10 cellular contexts compared by ENCODE assay signal in genomic region chr2:133817680-133818566, GRCh38.
DNase-seq lines count a peak whose midpoint lies in the region; ATAC-seq, FAIRE-seq and TF ChIP-seq lines count a peak whose summit lies in the region.
"Had no signal": no experiment of that assay in that cellular context is flagged by ENCODE, and none has a peak within 500 bp of the region (broad histone marks: within the 10 kb centered on the region; RNA-seq: fewer than 3 reads in every experiment).

No MANE protein-coding gene starts in this region.

- POLR2A ChIA-PET in BJ (lab: Charles Lee), result no interaction called here

- DNase-seq in BJ (ENCODE audit: low read depth), result peak; percentile 97
- DNase-seq in LoVo (ENCODE audit: low spot score), result peak; percentile 2
- peak; percentile 98 for DNase-seq in bronchial epithelial cell (ENCODE audit: low read depth)
- DNase-seq in myocyte (ENCODE audit: low read depth), result peak; percentile 55
- DNase-seq in thyroid gland, result no peak
- no peak for DNase-seq in gastrocnemius medialis
- DNase-seq: activated naive CD4-positive, alpha-beta T cell had no signal

- TF ChIP-seq POLR2A in thyroid gland (IDR thresholded peaks at IDR 0.05), result no peak
- TF ChIP-seq POLR2A in gastrocnemius medialis (IDR thresholded peaks at IDR 0.05), result no peak

- TF ChIP-seq CTCF in BJ (IDR thresholded peaks at IDR 0.05; ENCODE audit: insufficient read depth, low read depth, low read length), result no peak
- TF ChIP-seq CTCF in bronchial epithelial cell (IDR thresholded peaks at IDR 0.05; ENCODE audit: insufficient read depth, low read length, severe bottlenecking), result no peak
- TF ChIP-seq CTCF in thyroid gland (IDR thresholded peaks at IDR 0.05), result no peak
- TF ChIP-seq CTCF in gastrocnemius medialis (IDR thresholded peaks at IDR 0.05 in 4 of 5, conservative IDR thresholded peaks at IDR 0.05 in 1 of 5), result no peak

- H3K4me3 ChIP-seq in BJ (ENCODE audit: low read depth, low read length) (no peak overlapping the region), bronchial epithelial cell (ENCODE audit: low read depth, low read length) (no peak overlapping the region), thyroid gland (replicated peaks in 1 of 3) (no peak overlapping the region), gastrocnemius medialis (no peak overlapping the region)

- WGBS in thyroid gland, 2 donors, result 31 to 37% methylated on average over 9 of the region's 9 CpGs

- CTCF ChIA-PET in BJ (lab: Yijun Ruan, JAX), result interaction anchor here (0.6 to 1.3 kb wide), 3 partner anchors 13 to 535 kb away, joined by 3 to 4 read pairs (median 3); no protein-coding TSS in a partner anchor

- in situ Hi-C loops in gastrocnemius medialis (cut with MboI; ENCODE audit: low sequenced_read_pairs in 4 of 4), result no loop called here

- no peak overlapping the region for H3K27ac ChIP-seq in thyroid gland
- no peak overlapping the region for H3K27ac ChIP-seq in gastrocnemius medialis
- H3K27ac ChIP-seq: neutrophil had no signal

- H3K4me1 ChIP-seq in thyroid gland, result peaks cover 0 to 7% of the 10 kb centered on the region in 2 donors
- no peaks in the 10 kb centered on the region for H3K4me1 ChIP-seq in gastrocnemius medialis

- H3K9me3 ChIP-seq in thyroid gland (no peaks in the 10 kb centered on the region), gastrocnemius medialis (no peaks in the 10 kb centered on the region)

- no peak for FAIRE-seq in bronchial epithelial cell (lab: Jason Lieb, UNC)

- no peak for ATAC-seq in HG03432 (IDR thresholded peaks at IDR 0.05; ENCODE audit: unreplicated experiment)
- ATAC-seq in HG03378 (IDR thresholded peaks at IDR 0.05; ENCODE audit: unreplicated experiment), result no peak
- no peak for ATAC-seq in gastrocnemius medialis

- H3K27me3 ChIP-seq in BJ (ENCODE audit: control insufficient read depth, insufficient read depth, low read length), result no peaks in the 10 kb centered on the region
- no peaks in the 10 kb centered on the region for H3K27me3 ChIP-seq in bronchial epithelial cell (ENCODE audit: control insufficient read depth, insufficient read depth, low read length)
- no peaks in the 10 kb centered on the region for H3K27me3 ChIP-seq in thyroid gland
- no peaks in the 10 kb centered on the region for H3K27me3 ChIP-seq in gastrocnemius medialis
- H3K27me3 ChIP-seq: neutrophil had no signal

- intact Hi-C loops in thyroid gland (cut with DNase I), result no loop called here
- intact Hi-C loops in gastrocnemius medialis (cut with DNase I; ENCODE audit: low total_unique reads), result no loop called here

- no peaks in the 10 kb centered on the region for H3K36me3 ChIP-seq in BJ (ENCODE audit: control insufficient read depth, insufficient read depth, low read length)
- no peaks in the 10 kb centered on the region for H3K36me3 ChIP-seq in bronchial epithelial cell (ENCODE audit: control insufficient read depth, insufficient read depth, low read length)
- H3K36me3 ChIP-seq in thyroid gland, result no peaks in the 10 kb centered on the region
- no peaks in the 10 kb centered on the region for H3K36me3 ChIP-seq in gastrocnemius medialis
- H3K36me3 ChIP-seq: neutrophil had no signal

Comparison
In these comparisons a context has a peak if more than half of its experiments do, and no peak if none do; other contexts are left out.
1. DNase-seq: peak in BJ (single experiment), LoVo (single experiment), bronchial epithelial cell (single experiment) and myocyte (single experiment); none in thyroid gland (0 of 2) and gastrocnemius medialis (0 of 2).